ENCODE assay signal across 1 cellular context in the genomic region with DNA sequence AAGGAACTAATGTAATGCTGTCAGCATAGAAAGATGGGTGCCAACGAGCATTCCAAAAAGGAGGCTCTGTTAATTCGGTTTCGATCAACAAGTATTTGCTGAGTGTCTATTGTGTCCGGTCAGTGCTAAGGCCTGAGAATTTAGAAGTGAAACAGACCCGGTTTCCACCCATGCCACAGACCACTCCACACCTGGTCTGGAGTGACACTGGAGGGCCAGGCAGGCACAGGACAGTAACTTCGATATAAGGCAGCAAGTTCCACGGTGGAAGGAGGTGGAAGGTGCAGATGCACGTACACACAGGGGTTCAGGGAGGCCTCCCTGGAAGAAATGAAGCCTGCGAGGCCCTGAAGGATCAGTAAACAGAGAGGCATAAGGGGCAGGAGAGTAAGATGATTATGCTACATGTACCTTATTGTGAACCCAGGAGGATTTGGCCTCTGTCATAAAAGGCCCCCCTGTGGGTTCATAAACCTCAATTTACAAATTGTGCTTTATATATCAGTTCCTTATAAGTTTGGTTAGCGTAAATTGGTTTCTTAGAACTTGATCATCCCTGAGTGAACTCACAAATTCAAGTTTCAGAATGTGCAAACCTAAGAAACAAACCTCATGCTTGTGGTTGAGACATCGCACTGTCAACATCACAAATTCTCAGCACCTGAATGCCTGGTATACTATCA.
TF ChIP-seq lines count a peak whose summit lies in the region.

No MANE protein-coding gene starts in this region.

TF ChIP-seq in GM12878, 131 proteins besides CTCF, POLR2A, EP300 and RAD21 (continued from another document and continues in another):
- TF ChIP-seq, protein P1, sequence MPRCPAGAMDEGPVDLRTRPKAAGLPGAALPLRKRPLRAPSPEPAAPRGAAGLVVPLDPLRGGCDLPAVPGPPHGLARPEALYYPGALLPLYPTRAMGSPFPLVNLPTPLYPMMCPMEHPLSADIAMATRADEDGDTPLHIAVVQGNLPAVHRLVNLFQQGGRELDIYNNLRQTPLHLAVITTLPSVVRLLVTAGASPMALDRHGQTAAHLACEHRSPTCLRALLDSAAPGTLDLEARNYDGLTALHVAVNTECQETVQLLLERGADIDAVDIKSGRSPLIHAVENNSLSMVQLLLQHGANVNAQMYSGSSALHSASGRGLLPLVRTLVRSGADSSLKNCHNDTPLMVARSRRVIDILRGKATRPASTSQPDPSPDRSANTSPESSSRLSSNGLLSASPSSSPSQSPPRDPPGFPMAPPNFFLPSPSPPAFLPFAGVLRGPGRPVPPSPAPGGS (IDR thresholded peaks at IDR 0.05; ENCODE audit: borderline replicate concordance, insufficient read depth, low read depth, low read length, poor library complexity, severe bottlenecking) = no peak
- TF ChIP-seq SREBF2 (IDR thresholded peaks at IDR 0.05; ENCODE audit: low read length) = no peak
- TF ChIP-seq, protein P2, sequence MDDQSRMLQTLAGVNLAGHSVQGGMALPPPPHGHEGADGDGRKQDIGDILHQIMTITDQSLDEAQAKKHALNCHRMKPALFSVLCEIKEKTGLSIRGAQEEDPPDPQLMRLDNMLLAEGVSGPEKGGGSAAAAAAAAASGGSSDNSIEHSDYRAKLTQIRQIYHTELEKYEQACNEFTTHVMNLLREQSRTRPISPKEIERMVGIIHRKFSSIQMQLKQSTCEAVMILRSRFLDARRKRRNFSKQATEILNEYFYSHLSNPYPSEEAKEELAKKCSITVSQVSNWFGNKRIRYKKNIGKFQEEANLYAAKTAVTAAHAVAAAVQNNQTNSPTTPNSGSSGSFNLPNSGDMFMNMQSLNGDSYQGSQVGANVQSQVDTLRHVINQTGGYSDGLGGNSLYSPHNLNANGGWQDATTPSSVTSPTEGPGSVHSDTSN (IDR thresholded peaks at IDR 0.05; ENCODE audit: insufficient replicate concordance, low read depth, low read length) = no peak
- TF ChIP-seq GATAD2B (conservative IDR thresholded peaks at IDR 0.05; ENCODE audit: low read depth) = peak; percentile 41; the same call in 1 of the 2 replicates
- no peak for TF ChIP-seq RELA (IDR thresholded peaks at IDR 0.05; ENCODE audit: borderline replicate concordance, partially characterized antibody)
- TF ChIP-seq HDGF (IDR thresholded peaks at IDR 0.05) = peak; percentile 58; the same call in 1 of the 2 replicates
- no peak for TF ChIP-seq SUZ12 (IDR thresholded peaks at IDR 0.05; ENCODE audit: unreplicated experiment)
- no peak for TF ChIP-seq WRNIP1 (IDR thresholded peaks at IDR 0.05; ENCODE audit: borderline replicate concordance, low read depth, low read length)
- no peak for TF ChIP-seq SMC3 (IDR thresholded peaks at IDR 0.05; ENCODE audit: borderline replicate concordance, low read length)
- TF ChIP-seq HDAC2 (IDR thresholded peaks at IDR 0.05) = no peak
- TF ChIP-seq PAX5 (IDR thresholded peaks at IDR 0.05; ENCODE audit: borderline replicate concordance, low read depth, low read length) = peak; percentile 45; the same call in 1 of the 2 replicates
- peak; percentile 40; the same call in 1 of the 2 replicates for TF ChIP-seq MTA3 (IDR thresholded peaks at IDR 0.05; ENCODE audit: borderline replicate concordance, low read length)
- TF ChIP-seq BACH1 (IDR thresholded peaks at IDR 0.05; ENCODE audit: borderline replicate concordance) = no peak
- no peak for TF ChIP-seq EZH2 (IDR thresholded peaks at IDR 0.05; ENCODE audit: borderline replicate concordance, control insufficient read depth, low read depth, low read length)
- peak; percentile 94 for TF ChIP-seq MTA2 (IDR thresholded peaks at IDR 0.05; ENCODE audit: low read depth)
- no peak for TF ChIP-seq ZSCAN29 (IDR thresholded peaks at IDR 0.05)
- TF ChIP-seq, protein P3, sequence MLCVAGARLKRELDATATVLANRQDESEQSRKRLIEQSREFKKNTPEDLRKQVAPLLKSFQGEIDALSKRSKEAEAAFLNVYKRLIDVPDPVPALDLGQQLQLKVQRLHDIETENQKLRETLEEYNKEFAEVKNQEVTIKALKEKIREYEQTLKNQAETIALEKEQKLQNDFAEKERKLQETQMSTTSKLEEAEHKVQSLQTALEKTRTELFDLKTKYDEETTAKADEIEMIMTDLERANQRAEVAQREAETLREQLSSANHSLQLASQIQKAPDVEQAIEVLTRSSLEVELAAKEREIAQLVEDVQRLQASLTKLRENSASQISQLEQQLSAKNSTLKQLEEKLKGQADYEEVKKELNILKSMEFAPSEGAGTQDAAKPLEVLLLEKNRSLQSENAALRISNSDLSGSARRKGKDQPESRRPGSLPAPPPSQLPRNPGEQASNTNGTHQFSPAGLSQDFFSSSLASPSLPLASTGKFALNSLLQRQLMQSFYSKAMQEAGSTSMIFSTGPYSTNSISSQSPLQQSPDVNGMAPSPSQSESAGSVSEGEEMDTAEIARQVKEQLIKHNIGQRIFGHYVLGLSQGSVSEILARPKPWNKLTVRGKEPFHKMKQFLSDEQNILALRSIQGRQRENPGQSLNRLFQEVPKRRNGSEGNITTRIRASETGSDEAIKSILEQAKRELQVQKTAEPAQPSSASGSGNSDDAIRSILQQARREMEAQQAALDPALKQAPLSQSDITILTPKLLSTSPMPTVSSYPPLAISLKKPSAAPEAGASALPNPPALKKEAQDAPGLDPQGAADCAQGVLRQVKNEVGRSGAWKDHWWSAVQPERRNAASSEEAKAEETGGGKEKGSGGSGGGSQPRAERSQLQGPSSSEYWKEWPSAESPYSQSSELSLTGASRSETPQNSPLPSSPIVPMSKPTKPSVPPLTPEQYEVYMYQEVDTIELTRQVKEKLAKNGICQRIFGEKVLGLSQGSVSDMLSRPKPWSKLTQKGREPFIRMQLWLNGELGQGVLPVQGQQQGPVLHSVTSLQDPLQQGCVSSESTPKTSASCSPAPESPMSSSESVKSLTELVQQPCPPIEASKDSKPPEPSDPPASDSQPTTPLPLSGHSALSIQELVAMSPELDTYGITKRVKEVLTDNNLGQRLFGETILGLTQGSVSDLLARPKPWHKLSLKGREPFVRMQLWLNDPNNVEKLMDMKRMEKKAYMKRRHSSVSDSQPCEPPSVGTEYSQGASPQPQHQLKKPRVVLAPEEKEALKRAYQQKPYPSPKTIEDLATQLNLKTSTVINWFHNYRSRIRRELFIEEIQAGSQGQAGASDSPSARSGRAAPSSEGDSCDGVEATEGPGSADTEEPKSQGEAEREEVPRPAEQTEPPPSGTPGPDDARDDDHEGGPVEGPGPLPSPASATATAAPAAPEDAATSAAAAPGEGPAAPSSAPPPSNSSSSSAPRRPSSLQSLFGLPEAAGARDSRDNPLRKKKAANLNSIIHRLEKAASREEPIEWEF (IDR thresholded peaks at IDR 0.05; ENCODE audit: insufficient replicate concordance, low read depth, low read length) = peak; percentile 55
- TF ChIP-seq, protein P4, sequence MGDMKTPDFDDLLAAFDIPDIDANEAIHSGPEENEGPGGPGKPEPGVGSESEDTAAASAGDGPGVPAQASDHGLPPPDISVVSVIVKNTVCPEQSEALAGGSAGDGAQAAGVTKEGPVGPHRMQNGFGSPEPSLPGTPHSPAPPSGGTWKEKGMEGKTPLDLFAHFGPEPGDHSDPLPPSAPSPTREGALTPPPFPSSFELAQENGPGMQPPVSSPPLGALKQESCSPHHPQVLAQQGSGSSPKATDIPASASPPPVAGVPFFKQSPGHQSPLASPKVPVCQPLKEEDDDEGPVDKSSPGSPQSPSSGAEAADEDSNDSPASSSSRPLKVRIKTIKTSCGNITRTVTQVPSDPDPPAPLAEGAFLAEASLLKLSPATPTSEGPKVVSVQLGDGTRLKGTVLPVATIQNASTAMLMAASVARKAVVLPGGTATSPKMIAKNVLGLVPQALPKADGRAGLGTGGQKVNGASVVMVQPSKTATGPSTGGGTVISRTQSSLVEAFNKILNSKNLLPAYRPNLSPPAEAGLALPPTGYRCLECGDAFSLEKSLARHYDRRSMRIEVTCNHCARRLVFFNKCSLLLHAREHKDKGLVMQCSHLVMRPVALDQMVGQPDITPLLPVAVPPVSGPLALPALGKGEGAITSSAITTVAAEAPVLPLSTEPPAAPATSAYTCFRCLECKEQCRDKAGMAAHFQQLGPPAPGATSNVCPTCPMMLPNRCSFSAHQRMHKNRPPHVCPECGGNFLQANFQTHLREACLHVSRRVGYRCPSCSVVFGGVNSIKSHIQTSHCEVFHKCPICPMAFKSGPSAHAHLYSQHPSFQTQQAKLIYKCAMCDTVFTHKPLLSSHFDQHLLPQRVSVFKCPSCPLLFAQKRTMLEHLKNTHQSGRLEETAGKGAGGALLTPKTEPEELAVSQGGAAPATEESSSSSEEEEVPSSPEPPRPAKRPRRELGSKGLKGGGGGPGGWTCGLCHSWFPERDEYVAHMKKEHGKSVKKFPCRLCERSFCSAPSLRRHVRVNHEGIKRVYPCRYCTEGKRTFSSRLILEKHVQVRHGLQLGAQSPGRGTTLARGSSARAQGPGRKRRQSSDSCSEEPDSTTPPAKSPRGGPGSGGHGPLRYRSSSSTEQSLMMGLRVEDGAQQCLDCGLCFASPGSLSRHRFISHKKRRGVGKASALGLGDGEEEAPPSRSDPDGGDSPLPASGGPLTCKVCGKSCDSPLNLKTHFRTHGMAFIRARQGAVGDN (IDR thresholded peaks at IDR 0.05) = peak; percentile 70
- TF ChIP-seq SRF (IDR thresholded peaks at IDR 0.05; ENCODE audit: low read depth in 2 of 2, low read length in 2 of 2) = no peak
- TF ChIP-seq MXI1 (IDR thresholded peaks at IDR 0.05; ENCODE audit: low read depth, low read length) = no peak
- TF ChIP-seq GABPA (IDR thresholded peaks at IDR 0.05; ENCODE audit: low read depth) = 0 out of 2 replicates have a peak, but pooled peaks have one; percentile 10
- TF ChIP-seq SMAD5 (IDR thresholded peaks at IDR 0.05; ENCODE audit: low read depth) = no peak
- TF ChIP-seq, protein P5, sequence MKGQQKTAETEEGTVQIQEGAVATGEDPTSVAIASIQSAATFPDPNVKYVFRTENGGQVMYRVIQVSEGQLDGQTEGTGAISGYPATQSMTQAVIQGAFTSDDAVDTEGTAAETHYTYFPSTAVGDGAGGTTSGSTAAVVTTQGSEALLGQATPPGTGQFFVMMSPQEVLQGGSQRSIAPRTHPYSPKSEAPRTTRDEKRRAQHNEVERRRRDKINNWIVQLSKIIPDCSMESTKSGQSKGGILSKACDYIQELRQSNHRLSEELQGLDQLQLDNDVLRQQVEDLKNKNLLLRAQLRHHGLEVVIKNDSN (IDR thresholded peaks at IDR 0.05; ENCODE audit: borderline replicate concordance, extremely low read length, insufficient read depth, low read depth, low read length) = no peak
- TF ChIP-seq SIX5 (IDR thresholded peaks at IDR 0.05; ENCODE audit: low read depth, low read length, severe bottlenecking) = no peak
- no peak for TF ChIP-seq ETV6 (conservative IDR thresholded peaks at IDR 0.05 in 1 of 2, IDR thresholded peaks at IDR 0.05 in 1 of 2; ENCODE audit: borderline replicate concordance in 1 of 2, low read depth in 1 of 2)
- no peak for TF ChIP-seq JUND (IDR thresholded peaks at IDR 0.05; ENCODE audit: low read depth, low read length)
- TF ChIP-seq, protein P6, sequence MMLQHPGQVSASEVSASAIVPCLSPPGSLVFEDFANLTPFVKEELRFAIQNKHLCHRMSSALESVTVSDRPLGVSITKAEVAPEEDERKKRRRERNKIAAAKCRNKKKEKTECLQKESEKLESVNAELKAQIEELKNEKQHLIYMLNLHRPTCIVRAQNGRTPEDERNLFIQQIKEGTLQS (IDR thresholded peaks at IDR 0.05; ENCODE audit: borderline replicate concordance, extremely low read depth, low read depth, low read length) = no peak
- TF ChIP-seq, protein P7, sequence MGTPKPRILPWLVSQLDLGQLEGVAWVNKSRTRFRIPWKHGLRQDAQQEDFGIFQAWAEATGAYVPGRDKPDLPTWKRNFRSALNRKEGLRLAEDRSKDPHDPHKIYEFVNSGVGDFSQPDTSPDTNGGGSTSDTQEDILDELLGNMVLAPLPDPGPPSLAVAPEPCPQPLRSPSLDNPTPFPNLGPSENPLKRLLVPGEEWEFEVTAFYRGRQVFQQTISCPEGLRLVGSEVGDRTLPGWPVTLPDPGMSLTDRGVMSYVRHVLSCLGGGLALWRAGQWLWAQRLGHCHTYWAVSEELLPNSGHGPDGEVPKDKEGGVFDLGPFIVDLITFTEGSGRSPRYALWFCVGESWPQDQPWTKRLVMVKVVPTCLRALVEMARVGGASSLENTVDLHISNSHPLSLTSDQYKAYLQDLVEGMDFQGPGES (IDR thresholded peaks at IDR 0.05) = no peak
- TF ChIP-seq, protein P8, sequence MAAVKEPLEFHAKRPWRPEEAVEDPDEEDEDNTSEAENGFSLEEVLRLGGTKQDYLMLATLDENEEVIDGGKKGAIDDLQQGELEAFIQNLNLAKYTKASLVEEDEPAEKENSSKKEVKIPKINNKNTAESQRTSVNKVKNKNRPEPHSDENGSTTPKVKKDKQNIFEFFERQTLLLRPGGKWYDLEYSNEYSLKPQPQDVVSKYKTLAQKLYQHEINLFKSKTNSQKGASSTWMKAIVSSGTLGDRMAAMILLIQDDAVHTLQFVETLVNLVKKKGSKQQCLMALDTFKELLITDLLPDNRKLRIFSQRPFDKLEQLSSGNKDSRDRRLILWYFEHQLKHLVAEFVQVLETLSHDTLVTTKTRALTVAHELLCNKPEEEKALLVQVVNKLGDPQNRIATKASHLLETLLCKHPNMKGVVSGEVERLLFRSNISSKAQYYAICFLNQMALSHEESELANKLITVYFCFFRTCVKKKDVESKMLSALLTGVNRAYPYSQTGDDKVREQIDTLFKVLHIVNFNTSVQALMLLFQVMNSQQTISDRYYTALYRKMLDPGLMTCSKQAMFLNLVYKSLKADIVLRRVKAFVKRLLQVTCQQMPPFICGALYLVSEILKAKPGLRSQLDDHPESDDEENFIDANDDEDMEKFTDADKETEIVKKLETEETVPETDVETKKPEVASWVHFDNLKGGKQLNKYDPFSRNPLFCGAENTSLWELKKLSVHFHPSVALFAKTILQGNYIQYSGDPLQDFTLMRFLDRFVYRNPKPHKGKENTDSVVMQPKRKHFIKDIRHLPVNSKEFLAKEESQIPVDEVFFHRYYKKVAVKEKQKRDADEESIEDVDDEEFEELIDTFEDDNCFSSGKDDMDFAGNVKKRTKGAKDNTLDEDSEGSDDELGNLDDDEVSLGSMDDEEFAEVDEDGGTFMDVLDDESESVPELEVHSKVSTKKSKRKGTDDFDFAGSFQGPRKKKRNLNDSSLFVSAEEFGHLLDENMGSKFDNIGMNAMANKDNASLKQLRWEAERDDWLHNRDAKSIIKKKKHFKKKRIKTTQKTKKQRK (IDR thresholded peaks at IDR 0.05; ENCODE audit: low read depth, low read length) = no peak
- TF ChIP-seq ZNF384 (IDR thresholded peaks at IDR 0.05; ENCODE audit: borderline replicate concordance, low read depth, low read length) = no peak
